ENCODE assay signal across 1 cellular context in genomic region chr6:32970413-32971244, GRCh38.
TF ChIP-seq lines count a peak whose summit lies in the region.

No MANE protein-coding gene starts in this region.

TF ChIP-seq in SK-N-SH, 30 proteins besides CTCF, POLR2A, EP300 and RAD21 (continued from another document):
- TF ChIP-seq, protein P1, sequence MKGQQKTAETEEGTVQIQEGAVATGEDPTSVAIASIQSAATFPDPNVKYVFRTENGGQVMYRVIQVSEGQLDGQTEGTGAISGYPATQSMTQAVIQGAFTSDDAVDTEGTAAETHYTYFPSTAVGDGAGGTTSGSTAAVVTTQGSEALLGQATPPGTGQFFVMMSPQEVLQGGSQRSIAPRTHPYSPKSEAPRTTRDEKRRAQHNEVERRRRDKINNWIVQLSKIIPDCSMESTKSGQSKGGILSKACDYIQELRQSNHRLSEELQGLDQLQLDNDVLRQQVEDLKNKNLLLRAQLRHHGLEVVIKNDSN (IDR thresholded peaks at IDR 0.05; ENCODE audit: borderline replicate concordance, low read depth), result no peak
- peak; percentile 69 for TF ChIP-seq TAF1 (IDR thresholded peaks at IDR 0.05; ENCODE audit: borderline replicate concordance, low read depth, low read length)
- TF ChIP-seq NRF1 (IDR thresholded peaks at IDR 0.05; ENCODE audit: low read depth, low read length), result no peak
- peak; percentile 84 for TF ChIP-seq CHD2 (IDR thresholded peaks at IDR 0.05; ENCODE audit: low read length, partially characterized antibody)
- TF ChIP-seq, protein P2, sequence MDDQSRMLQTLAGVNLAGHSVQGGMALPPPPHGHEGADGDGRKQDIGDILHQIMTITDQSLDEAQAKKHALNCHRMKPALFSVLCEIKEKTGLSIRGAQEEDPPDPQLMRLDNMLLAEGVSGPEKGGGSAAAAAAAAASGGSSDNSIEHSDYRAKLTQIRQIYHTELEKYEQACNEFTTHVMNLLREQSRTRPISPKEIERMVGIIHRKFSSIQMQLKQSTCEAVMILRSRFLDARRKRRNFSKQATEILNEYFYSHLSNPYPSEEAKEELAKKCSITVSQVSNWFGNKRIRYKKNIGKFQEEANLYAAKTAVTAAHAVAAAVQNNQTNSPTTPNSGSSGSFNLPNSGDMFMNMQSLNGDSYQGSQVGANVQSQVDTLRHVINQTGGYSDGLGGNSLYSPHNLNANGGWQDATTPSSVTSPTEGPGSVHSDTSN (IDR thresholded peaks at IDR 0.05), result no peak
- TF ChIP-seq RCOR1 (IDR thresholded peaks at IDR 0.05; ENCODE audit: low read length), result no peak
- peak; percentile 84; the same call in 1 of the 2 replicates for TF ChIP-seq YY1 (IDR thresholded peaks at IDR 0.05; ENCODE audit: low read depth)
